In genomic region chr2:131092409-131093065, GRCh38 we compare ENCODE assay signal across 8 cellular contexts. TPM values are rescaled to one million over a fixed set of nuclear protein-coding genes. Genes with fewer than 3 reads are reported as not detected.
A peak's percentile ranks its signal among the peaks of the same experiment; 100 is the strongest.
DNase-seq lines count a peak whose midpoint lies in the region; ATAC-seq, FAIRE-seq and TF ChIP-seq lines count a peak whose summit lies in the region.

No MANE protein-coding gene starts in this region.

- no peak for TF ChIP-seq EP300 in H1 (IDR thresholded peaks at IDR 0.05; ENCODE audit: borderline replicate concordance in 1 of 2, low read depth in 2 of 2, low read length in 2 of 2)

- POLR2A ChIA-PET in H1 (lab: Charles Lee; ENCODE audit: partially characterized antibody), result interaction anchor here (0.7 to 5.1 kb wide), 24 partner anchors 7 to 1549 kb away, joined by 3 to 60 read pairs (median 6); partner anchors contain the start of gene PLEKHB2
- POLR2A ChIA-PET in GM10248 (lab: Yijun Ruan, JAX), result interaction anchor here (1.8 kb wide), 1 partner anchor 14 kb away, joined by 5 read pairs; no protein-coding TSS in a partner anchor

- no peak overlapping the region for H3K4ac ChIP-seq in H1 (replicated peaks; ENCODE audit: insufficient read length, low read depth, low read length)

- H4K91ac ChIP-seq in H1 (replicated peaks; ENCODE audit: insufficient read length, low read length), result no peak overlapping the region

- TF ChIP-seq CTCF in H1 (IDR thresholded peaks at IDR 0.05; ENCODE audit: control extremely low read depth in 1 of 3, insufficient read depth in 1 of 3, low read depth in 1 of 3, low read length in 3 of 3) (no peak), neutrophil (IDR thresholded peaks at IDR 0.05) (no peak), GM10248 (IDR thresholded peaks at IDR 0.05; ENCODE audit: control extremely low read depth, extremely low read depth, low read depth, missing control alignments) (no peak)

- H2BK5ac ChIP-seq in H1 (ENCODE audit: low read depth, low read length), result 0 out of 2 replicates have a peak overlapping the region, but pooled peaks have one; percentile 87

- no peaks in the 10 kb centered on the region for H3K27me3 ChIP-seq in SJCRH30
- no peaks in the 10 kb centered on the region for H3K27me3 ChIP-seq in H1 (replicated peaks in 1 of 4; ENCODE audit: control insufficient read depth in 3 of 4, extremely low read depth in 1 of 4, insufficient read depth in 3 of 4, low read length in 3 of 4)
- H3K27me3 ChIP-seq in neutrophil, result no peaks in the 10 kb centered on the region

- H3K4me1 ChIP-seq in SJCRH30 (no peaks in the 10 kb centered on the region), H1 (replicated peaks in 1 of 4; ENCODE audit: control insufficient read depth in 3 of 4, insufficient read depth in 4 of 4, low read length in 3 of 4) (no peaks in the 10 kb centered on the region), neutrophil (ENCODE audit: control insufficient read depth in 1 of 2, insufficient read depth in 1 of 2, low read depth in 1 of 2, low read length in 1 of 2) (peaks cover 12 to 14% of the 10 kb centered on the region in 2 experiments)

- H4K20me1 ChIP-seq in H1 (replicated peaks in 1 of 2; ENCODE audit: control insufficient read depth in 1 of 2, insufficient read depth in 2 of 2, low read length in 2 of 2), result peaks cover 0 to 5% of the 10 kb centered on the region in 2 experiments

- peak overlapping the region; percentile 73 to 86 for H3K4me2 ChIP-seq in H1 (ENCODE audit: insufficient read depth in 1 of 2, low read depth in 2 of 2, low read length in 2 of 2)

- 4% methylated on average over 19 of the region's 36 CpGs; no CpG with 5 or more reads in 1 of the 2 experiments for WGBS in H1 (ENCODE audit: extremely low coverage in 1 of 2, insufficient coverage in 1 of 2, insufficient read length in 1 of 2, insufficient replicate concordance in 2 of 2, low coverage in 1 of 2, low lambda C conversion rate in 2 of 2, missing lambda C conversion rate in 1 of 2), 2 experiments

- peak overlapping the region; percentile 6 for H2BK120ac ChIP-seq in H1 (replicated peaks; ENCODE audit: low read depth, low read length)

- H2AK5ac ChIP-seq in H1 (ENCODE audit: low read depth, low read length), result no peak overlapping the region

- H3K56ac ChIP-seq in H1 (replicated peaks; ENCODE audit: insufficient read length, low read depth, low read length), result peak overlapping the region; percentile 32

- TF ChIP-seq POLR2A in H1 (IDR thresholded peaks at IDR 0.05; ENCODE audit: control extremely low read depth in 1 of 2, low read depth in 2 of 2, low read length in 2 of 2), result no peak

- no peak overlapping the region for H2AFZ ChIP-seq in H1 (ENCODE audit: low read length)

- H3K23ac ChIP-seq in H1 (ENCODE audit: insufficient read length), result no peak overlapping the region

- no peak overlapping the region for H2BK15ac ChIP-seq in H1 (ENCODE audit: low read length)

- H3K9me3 ChIP-seq in SJCRH30 (replicated peaks) (no peaks in the 10 kb centered on the region), H1 (ENCODE audit: insufficient read depth in 2 of 2, low read depth in 1 of 2, low read length in 1 of 2) (no peaks in the 10 kb centered on the region), neutrophil (no peaks in the 10 kb centered on the region)

- no peak for TF ChIP-seq RAD21 in H1 (IDR thresholded peaks at IDR 0.05 in 1 of 2, conservative IDR thresholded peaks at IDR 0.05 in 1 of 2; ENCODE audit: low read depth in 2 of 2, low read length in 2 of 2)

- peaks cover 29 to 51% of the 10 kb centered on the region in 2 experiments for H3K79me2 ChIP-seq in H1 (ENCODE audit: control insufficient read depth in 1 of 2, insufficient read depth in 2 of 2, low read length in 2 of 2)

- H3K14ac ChIP-seq in H1 (ENCODE audit: insufficient read length), result no peak overlapping the region

- H3K4me3 ChIP-seq in SJCRH30 (peak overlapping the region; percentile 82), H1 (ENCODE audit: extremely low read depth in 1 of 4, insufficient read depth in 2 of 4, low read depth in 3 of 4, low read length in 4 of 4) (peak overlapping the region; percentile 79 to 94 (median 87)), neutrophil (ENCODE audit: low read depth in 1 of 2, low read length in 1 of 2) (peak overlapping the region; percentile 96 to 97)

- no peak overlapping the region for H2BK20ac ChIP-seq in H1 (ENCODE audit: low read length)

- H3K9ac ChIP-seq in H1 (replicated peaks in 1 of 4; ENCODE audit: extremely low read depth in 1 of 4, low read depth in 3 of 4, low read length in 3 of 4), result peak overlapping the region; percentile 32 to 99 (median 98)

- peak overlapping the region; percentile 89 for H4K5ac ChIP-seq in H1 (ENCODE audit: insufficient read length, low read depth, low read length)

- CTCF ChIA-PET in H1 (lab: Charles Lee; ENCODE audit: partially characterized antibody), result interaction anchor here (0.6 to 1.7 kb wide), 4 partner anchors 10 to 160 kb away, joined by 3 to 8 read pairs (median 5); no protein-coding TSS in a partner anchor
- CTCF ChIA-PET in GM10248 (lab: Yijun Ruan, JAX), result interaction anchor here (0.8 to 2.1 kb wide), 5 partner anchors 11 to 581 kb away, joined by 3 to 6 read pairs (median 3); no protein-coding TSS in a partner anchor

- H3K36me3 ChIP-seq in SJCRH30, result peaks cover 29% of the 10 kb centered on the region
- peaks cover 6 to 25% (median 13%) of the 10 kb centered on the region in 4 experiments for H3K36me3 ChIP-seq in H1 (ENCODE audit: control insufficient read depth in 2 of 4, insufficient read depth in 4 of 4, low read length in 3 of 4)
- peaks cover 17% of the 10 kb centered on the region for H3K36me3 ChIP-seq in neutrophil

- ATAC-seq in HG03442 (IDR thresholded peaks at IDR 0.05; ENCODE audit: unreplicated experiment) (no peak), GM19397 (IDR thresholded peaks at IDR 0.05; ENCODE audit: unreplicated experiment) (no peak)

- H3K27ac ChIP-seq in SJCRH30 (peak overlapping the region; percentile 35; the same call in 1 of the 2 replicates), H1 (ENCODE audit: low read depth, low read length) (peak overlapping the region; percentile 99), neutrophil (peak overlapping the region; percentile 98)

- FAIRE-seq in GM18507 (lab: Jason Lieb, UNC), result peak; percentile 46
- no peak for FAIRE-seq in H1 (lab: Jason Lieb, UNC)

- H3K18ac ChIP-seq in H1 (ENCODE audit: extremely low read depth, low read length), result no peak overlapping the region; the same call in 1 of the 2 replicates

- H3K23me2 ChIP-seq in H1 (ENCODE audit: low read depth, low read length), result no peaks in the 10 kb centered on the region

- H2BK12ac ChIP-seq in H1 (ENCODE audit: low read depth, low read length), result no peak overlapping the region

- H4K8ac ChIP-seq in H1 (ENCODE audit: extremely low read depth, insufficient read depth, low read length), result peak overlapping the region; percentile 100; the same call in 1 of the 2 replicates

- DNase-seq in GM18507 (ENCODE audit: extremely low spot score, insufficient read length, low read depth) (no peak), SJCRH30 (no peak), H1 (ENCODE audit: low read depth in 1 of 2, low spot score in 2 of 2) (no peak), GM10248 (ENCODE audit: extremely low spot score) (no peak), NCI-H1694 treated with DMSO at 0.1 percent for 48 hours (lab: John Stamatoyannopoulos, UW) (no peak)

- no peaks in the 10 kb centered on the region for H3K79me1 ChIP-seq in H1 (ENCODE audit: low read depth, low read length)

TF ChIP-seq in H1, 55 proteins besides CTCF, POLR2A, EP300 and RAD21:
- peak; percentile 59 for TF ChIP-seq MAX (IDR thresholded peaks at IDR 0.05)
- TF ChIP-seq TEAD4 (IDR thresholded peaks at IDR 0.05; ENCODE audit: low read depth, low read length), result peak; percentile 48; the same call in 1 of the 2 replicates
- TF ChIP-seq SIRT6 (IDR thresholded peaks at IDR 0.05; ENCODE audit: low read length), result no peak

RNA-seq across cellular contexts. Expression of gene FAM168B, which starts 0.7 kb away (rescaled TPM):
- 134 and 146 TPM in 2 replicates for total RNA-seq in SJCRH30 (2014; rRNA removed; shearing (Covaris generic))
- 58.1 and 61.9 TPM in 2 replicates for total RNA-seq in H1 (2021; fragmentation: NEBNext Ultra II Directional; extraction: Animal tissue kit (Norgen Biotek cat#: 25700))
- polyA plus RNA-seq in H1 (2011; rRNA removed), result 123 and 162 TPM in 2 replicates
- 78.4 TPM for polyA plus RNA-seq in H1 (2011; cell fraction: cytosol; rRNA removed)
- polyA plus RNA-seq in H1 (2011; cell fraction: nucleus; rRNA removed), result 118 TPM
- 38.3 to 47.2 TPM (median 42.6 TPM) in 4 replicates for polyA plus RNA-seq in H1 (2012, experiment 1 of 2)
- 7.9 TPM for polyA plus RNA-seq in H1 (2012, experiment 2 of 2)
- 42.7 TPM for polyA plus RNA-seq in H1 (2013, experiment 1 of 2)
- polyA plus RNA-seq in H1 (2013, experiment 2 of 2), result 44.3 TPM
- polyA minus RNA-seq in H1 (2011; rRNA and poly(A)+ RNA removed), result 72.8 and 107 TPM in 2 replicates
- polyA minus RNA-seq in H1 (2011; cell fraction: cytosol; rRNA and poly(A)+ RNA removed), result 48.7 TPM
- 26.0 TPM for polyA minus RNA-seq in H1 (2011; cell fraction: nucleus; rRNA and poly(A)+ RNA removed)

RNA-seq across cellular contexts. Expression of gene PLEKHB2, which starts 12.6 kb away (rescaled TPM):
- total RNA-seq in SJCRH30 (2014; rRNA removed; shearing (Covaris generic)), result 50.3 and 50.4 TPM in 2 replicates
- 52.8 and 54.8 TPM in 2 replicates for total RNA-seq in H1 (2021; fragmentation: NEBNext Ultra II Directional; extraction: Animal tissue kit (Norgen Biotek cat#: 25700))
- polyA plus RNA-seq in H1 (2011; rRNA removed), result 42.4 and 44.0 TPM in 2 replicates
- 79.2 TPM for polyA plus RNA-seq in H1 (2011; cell fraction: cytosol; rRNA removed)
- polyA plus RNA-seq in H1 (2011; cell fraction: nucleus; rRNA removed), result 26.0 TPM
- polyA plus RNA-seq in H1 (2012, experiment 1 of 2), result 36.0 to 46.3 TPM (median 43.4 TPM) in 4 replicates
- 7.8 TPM for polyA plus RNA-seq in H1 (2012, experiment 2 of 2)
- polyA plus RNA-seq in H1 (2013, experiment 1 of 2), result 27.9 TPM
- 30.0 TPM for polyA plus RNA-seq in H1 (2013, experiment 2 of 2)
- 81.1 and 82.2 TPM in 2 replicates for polyA minus RNA-seq in H1 (2011; rRNA and poly(A)+ RNA removed)
- polyA minus RNA-seq in H1 (2011; cell fraction: cytosol; rRNA and poly(A)+ RNA removed), result 48.7 TPM
- 25.4 TPM for polyA minus RNA-seq in H1 (2011; cell fraction: nucleus; rRNA and poly(A)+ RNA removed)

Comparison
In these comparisons a context has a peak if more than half of its experiments do, and no peak if none do; other contexts are left out.
1. H3K27ac ChIP-seq: peak in every context shown above with its lines; median percentile 99 in H1; 98 in neutrophil; 35 in SJCRH30.